ENCODE assay signal across 19 cellular contexts in the genomic region with DNA sequence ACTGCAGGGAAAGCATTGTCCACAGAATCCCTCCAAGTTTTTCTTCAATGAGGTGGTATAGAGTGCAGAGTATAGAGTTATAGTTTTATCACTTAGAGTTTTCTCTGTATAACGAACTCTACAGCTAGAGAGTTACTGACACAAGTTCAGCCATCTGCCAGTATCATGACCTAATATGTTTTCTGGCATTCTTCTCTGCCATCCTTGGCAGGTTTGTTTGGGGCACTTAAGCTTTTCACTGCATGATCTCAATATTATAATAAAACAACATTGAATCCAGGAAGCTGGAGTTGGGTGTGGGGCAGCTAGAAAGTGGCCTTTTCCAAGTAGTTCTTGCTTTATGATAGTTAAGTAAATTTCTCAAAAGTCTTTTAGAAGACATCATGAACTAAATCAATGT.
DNase-seq lines count a peak whose midpoint lies in the region; ATAC-seq lines count a peak whose summit lies in the region.
"Had no signal": no experiment of that assay in that cellular context is flagged by ENCODE, and none has a peak within 500 bp of the region (broad histone marks: within the 10 kb centered on the region; RNA-seq: fewer than 3 reads in every experiment).

No MANE protein-coding gene starts in this region.

- DNase-seq in G401 (ENCODE audit: low spot score) (peak; percentile 88), NCI-H446 (lab: John Stamatoyannopoulos, UW) (peak; percentile 47 to 83), cerebellar cortex (ENCODE audit: low spot score) (peak; percentile 87), NCI-H510A (lab: John Stamatoyannopoulos, UW) (no peak), GOT3 (lab: John Stamatoyannopoulos, UW) (no peak)
- DNase-seq: 8988T; ACHN; BE2C; CD4-positive, alpha-beta memory T cell; CD4-positive, CD25-positive, alpha-beta regulatory T cell; CD8-positive, alpha-beta memory T cell; COR-L47; DMS153; DMS53; DMS79; DND-41; EL; GF-D8 had no signal

- in situ Hi-C loops in G401 (cut with HindIII; ENCODE audit: low sequenced_read_pairs): no loop called here

- no peak for ATAC-seq in HG02840 (IDR thresholded peaks at IDR 0.05; ENCODE audit: low FRiP score, unreplicated experiment)

Comparison
In these comparisons a context has a peak if more than half of its experiments do, and no peak if none do; other contexts are left out.
1. DNase-seq: peak in G401 (single experiment), NCI-H446 (2 of 2) and cerebellar cortex (single experiment); none in NCI-H510A (single experiment) and GOT3 (single experiment).